In the genomic region with DNA sequence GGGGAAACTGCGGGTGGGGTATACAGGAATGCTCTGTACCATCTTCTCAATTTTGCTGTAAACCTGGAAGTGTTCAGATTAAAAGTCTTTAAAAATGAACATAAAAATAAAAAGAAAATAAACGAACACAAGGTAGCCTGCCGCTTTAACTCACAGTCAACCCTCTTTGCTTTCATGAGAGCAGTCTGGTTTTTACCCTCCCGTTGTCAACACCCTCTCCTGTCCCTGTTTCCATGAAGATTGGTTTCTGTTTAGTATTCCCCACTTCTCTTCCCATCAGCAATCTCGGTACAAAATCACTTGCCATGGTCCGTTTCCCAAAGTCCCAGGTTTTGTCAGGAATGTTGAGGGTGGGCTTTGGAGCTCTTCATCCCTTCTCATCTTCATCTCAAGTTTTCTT, we compare ENCODE assay signal across 43 cellular contexts. TPM values are rescaled to one million over a fixed set of nuclear protein-coding genes. Genes with fewer than 3 reads are reported as not detected.
"Had no signal": no experiment of that assay in that cellular context is flagged by ENCODE, and none has a peak within 500 bp of the region (broad histone marks: within the 10 kb centered on the region; RNA-seq: fewer than 3 reads in every experiment).

No MANE protein-coding gene starts in this region.

- H3K4me3 Mint-ChIP-seq: activated naive CD4-positive, alpha-beta T cell treated with anti-CD3 and anti-CD28 coated beads for 36 hours; activated naive CD4-positive, alpha-beta T cell treated with anti-CD3 and anti-CD28 coated beads, Interleukin-2, amount 10 ng/mL, durations not matched to agents 7 days and 5 days; activated naive CD4-positive, alpha-beta T cell treated with anti-CD3 and anti-CD28 coated beads, Interleukin-2, amount 50 U/mL, for 24 hours; activated naive CD8-positive, alpha-beta T cell; activated naive CD8-positive, alpha-beta T cell treated with anti-CD3 and anti-CD28 coated beads for 36 hours; activated naive CD8-positive, alpha-beta T cell treated with anti-CD3 and anti-CD28 coated beads, Interleukin-2, amount 10 ng/mL, durations not matched to agents 7 days and 5 days; activated naive CD8-positive, alpha-beta T cell treated with anti-CD3 and anti-CD28 coated beads, Interleukin-2, amount 50 U/mL, for 24 hours; activated T-cell treated with anti-CD3 and anti-CD28 coated beads, Interleukin-2, amount 50 U/mL, for 24 hours; activated T-cell treated with anti-CD3 and anti-CD28 coated beads, Interleukin-2, amount 50 U/mL, for 4 hours; activated T-cell treated with anti-CD3 and anti-CD28 coated beads, Interleukin-2, amount 50 U/mL, for 72 hours; activated T-helper 1 cell treated with anti-CD3 and anti-CD28 coated beads, Interleukin-12 subunit alpha, Interleukin-12 subunit beta, Interleukin-2, Interleukin-4 antibody, amounts not matched to agents 30 ng/mL and 10 ng/mL and 1 ng/mL, durations not matched to agents 14 hours and 24 hours and 36 hours; activated T-helper 17 cell treated with anti-CD3 and anti-CD28 coated beads, Interleukin-2, amount 50 U/mL, for 72 hours; brain; central memory CD8-positive, alpha-beta T cell had no signal

- H3K9me3 Mint-ChIP-seq: activated naive CD4-positive, alpha-beta T cell treated with anti-CD3 and anti-CD28 coated beads, Interleukin-2, amount 10 ng/mL, durations not matched to agents 7 days and 5 days; activated naive CD8-positive, alpha-beta T cell treated with anti-CD3 and anti-CD28 coated beads for 36 hours; activated naive CD8-positive, alpha-beta T cell treated with anti-CD3 and anti-CD28 coated beads, Interleukin-2, amount 10 ng/mL, durations not matched to agents 7 days and 5 days; activated T-cell treated with anti-CD3 and anti-CD28 coated beads, Interleukin-2, amount 50 U/mL, for 24 hours; activated T-helper 1 cell treated with anti-CD3 and anti-CD28 coated beads, Interleukin-12 subunit alpha, Interleukin-12 subunit beta, Interleukin-2, Interleukin-4 antibody, amounts not matched to agents 30 ng/mL and 10 ng/mL and 1 ng/mL, durations not matched to agents 14 hours and 24 hours and 36 hours; activated T-helper 17 cell treated with anti-CD3 and anti-CD28 coated beads, Interleukin-2, amount 50 U/mL, for 72 hours; activated T-helper 2 cell treated with anti-CD3 and anti-CD28 coated beads, Interferon-gamma antibody, Interleukin-2, Interleukin-4, amounts not matched to agents 10 μg/mL and 5 μg/mL and 100 μg/mL, durations not matched to agents 14 hours and 24 hours and 36 hours had no signal

- H3K36me3 Mint-ChIP-seq: activated naive CD4-positive, alpha-beta T cell treated with anti-CD3 and anti-CD28 coated beads, Interleukin-2, amount 10 ng/mL, durations not matched to agents 7 days and 5 days; activated naive CD8-positive, alpha-beta T cell; activated naive CD8-positive, alpha-beta T cell treated with anti-CD3 and anti-CD28 coated beads for 36 hours; activated naive CD8-positive, alpha-beta T cell treated with anti-CD3 and anti-CD28 coated beads, Interleukin-2, amount 10 ng/mL, durations not matched to agents 7 days and 5 days; brain had no signal

- DNase-seq: activated effector memory CD4-positive, alpha-beta T cell treated with anti-CD3 and anti-CD28 coated beads, Interleukin-2, amount 50 U/mL, for 16 hours; activated effector memory CD4-positive, alpha-beta T cell treated with Interleukin-2 at 50 U/mL for 16 hours; activated gamma-delta T cell; activated gamma-delta T cell treated with Interleukin-2 at 50 U/mL for 16 hours; activated naive CD4-positive, alpha-beta T cell; activated naive CD4-positive, alpha-beta T cell treated with anti-CD3 and anti-CD28 coated beads for 36 hours; activated naive CD4-positive, alpha-beta T cell treated with anti-CD3 and anti-CD28 coated beads, Interleukin-2, amount 10 ng/mL, durations not matched to agents 7 days and 5 days; activated naive CD4-positive, alpha-beta T cell treated with anti-CD3 and anti-CD28 coated beads, Interleukin-2, amount 50 U/mL, for 16 hours; activated naive CD4-positive, alpha-beta T cell treated with Interleukin-2 at 50 U/mL for 16 hours; activated naive CD8-positive, alpha-beta T cell treated with anti-CD3 and anti-CD28 coated beads for 36 hours; activated naive CD8-positive, alpha-beta T cell treated with anti-CD3 and anti-CD28 coated beads, Interleukin-2, amount 10 ng/mL, durations not matched to agents 7 days and 5 days; activated naive CD8-positive, alpha-beta T cell treated with anti-CD3 and anti-CD28 coated beads, Interleukin-2, amount 50 U/mL, for 24 hours; activated T-cell treated with anti-CD3 and anti-CD28 coated beads for 4 hours; activated T-cell treated with anti-CD3 and anti-CD28 coated beads, Interleukin-2, amount 50 U/mL, for 1 hour; activated T-cell treated with anti-CD3 and anti-CD28 coated beads, Interleukin-2, amount 50 U/mL, for 24 hours; activated T-cell treated with anti-CD3 and anti-CD28 coated beads, Interleukin-2, amount 50 U/mL, for 4 hours; activated T-cell treated with anti-CD3 and anti-CD28 coated beads, Interleukin-2, amount 50 U/mL, for 48 hours; activated T-cell treated with anti-CD3 and anti-CD28 coated beads, Interleukin-2, amount 50 U/mL, for 72 hours; adrenal gland; amniotic stem cell; amygdala; anterior cingulate cortex; aorta; body of pancreas; brain microvascular endothelial cell; caudate nucleus; central memory CD4-positive, alpha-beta T cell; cerebellar nuclear complex had no signal

- H3K4me1 Mint-ChIP-seq: activated naive CD4-positive, alpha-beta T cell treated with anti-CD3 and anti-CD28 coated beads, Interleukin-2, amount 10 ng/mL, durations not matched to agents 7 days and 5 days; activated naive CD4-positive, alpha-beta T cell treated with anti-CD3 and anti-CD28 coated beads, Interleukin-2, amount 50 U/mL, for 24 hours; activated naive CD8-positive, alpha-beta T cell treated with anti-CD3 and anti-CD28 coated beads for 36 hours; activated naive CD8-positive, alpha-beta T cell treated with anti-CD3 and anti-CD28 coated beads, Interleukin-2, amount 10 ng/mL, durations not matched to agents 7 days and 5 days; activated naive CD8-positive, alpha-beta T cell treated with anti-CD3 and anti-CD28 coated beads, Interleukin-2, amount 50 U/mL, for 24 hours; activated T-helper 17 cell treated with anti-CD3 and anti-CD28 coated beads, Interleukin-2, amount 50 U/mL, for 72 hours; brain; central memory CD8-positive, alpha-beta T cell had no signal

- H3K27me3 Mint-ChIP-seq: activated naive CD4-positive, alpha-beta T cell treated with anti-CD3 and anti-CD28 coated beads, Interleukin-2, amount 10 ng/mL, durations not matched to agents 7 days and 5 days; activated naive CD8-positive, alpha-beta T cell treated with anti-CD3 and anti-CD28 coated beads, Interleukin-2, amount 10 ng/mL, durations not matched to agents 7 days and 5 days had no signal

- ATAC-seq: activated naive CD4-positive, alpha-beta T cell treated with anti-CD3 and anti-CD28 coated beads, Interleukin-2, amount 50 U/mL, for 72 hours; activated naive CD8-positive, alpha-beta T cell treated with anti-CD3 and anti-CD28 coated beads, Interleukin-2, amount 50 U/mL, for 24 hours; activated T-cell treated with anti-CD3 and anti-CD28 coated beads, Interleukin-2, amount 50 U/mL, for 4 hours; activated T-cell treated with anti-CD3 and anti-CD28 coated beads, Interleukin-2, amount 50 U/mL, for 72 hours; activated T-helper 17 cell treated with anti-CD3 and anti-CD28 coated beads, Interleukin-2, amount 50 U/mL, for 72 hours; body of pancreas had no signal

- H3K27ac Mint-ChIP-seq: activated naive CD4-positive, alpha-beta T cell treated with anti-CD3 and anti-CD28 coated beads for 36 hours; activated naive CD4-positive, alpha-beta T cell treated with anti-CD3 and anti-CD28 coated beads, Interleukin-2, amount 10 ng/mL, durations not matched to agents 7 days and 5 days; activated naive CD4-positive, alpha-beta T cell treated with anti-CD3 and anti-CD28 coated beads, Interleukin-2, amount 50 U/mL, for 24 hours; activated naive CD4-positive, alpha-beta T cell treated with anti-CD3 and anti-CD28 coated beads, Interleukin-2, amount 50 U/mL, for 72 hours; activated naive CD8-positive, alpha-beta T cell; activated naive CD8-positive, alpha-beta T cell treated with anti-CD3 and anti-CD28 coated beads for 36 hours; activated naive CD8-positive, alpha-beta T cell treated with anti-CD3 and anti-CD28 coated beads, Interleukin-2, amount 10 ng/mL, durations not matched to agents 7 days and 5 days; activated naive CD8-positive, alpha-beta T cell treated with anti-CD3 and anti-CD28 coated beads, Interleukin-2, amount 50 U/mL, for 24 hours; activated T-cell treated with anti-CD3 and anti-CD28 coated beads, Interleukin-2, amount 50 U/mL, for 24 hours; activated T-cell treated with anti-CD3 and anti-CD28 coated beads, Interleukin-2, amount 50 U/mL, for 72 hours; activated T-helper 1 cell treated with anti-CD3 and anti-CD28 coated beads, Interleukin-12 subunit alpha, Interleukin-12 subunit beta, Interleukin-2, Interleukin-4 antibody, amounts not matched to agents 30 ng/mL and 10 ng/mL and 1 ng/mL, durations not matched to agents 14 hours and 24 hours and 36 hours; activated T-helper 17 cell treated with anti-CD3 and anti-CD28 coated beads, Interleukin-2, amount 50 U/mL, for 72 hours; activated T-helper 2 cell treated with anti-CD3 and anti-CD28 coated beads, Interferon-gamma antibody, Interleukin-2, Interleukin-4, amounts not matched to agents 10 μg/mL and 5 μg/mL and 100 μg/mL, durations not matched to agents 14 hours and 24 hours and 36 hours; brain had no signal

RNA-seq across cellular contexts. Expression of a gene that starts 28.8 kb away (rescaled TPM):
- total RNA-seq: activated naive CD4-positive, alpha-beta T cell treated with anti-CD3 and anti-CD28 coated beads for 36 hours; activated naive CD4-positive, alpha-beta T cell treated with anti-CD3 and anti-CD28 coated beads, Interleukin-2, amount 50 U/mL, for 72 hours; activated naive CD8-positive, alpha-beta T cell treated with anti-CD3 and anti-CD28 coated beads for 36 hours; activated naive CD8-positive, alpha-beta T cell treated with anti-CD3 and anti-CD28 coated beads, Interleukin-2, amount 10 ng/mL, durations not matched to agents 7 days and 5 days; activated T-cell treated with anti-CD3 and anti-CD28 coated beads, Interleukin-2, amount 50 U/mL, for 4 hours; activated T-cell treated with anti-CD3 and anti-CD28 coated beads, Interleukin-2, amount 50 U/mL, for 72 hours; activated T-helper 1 cell treated with anti-CD3 and anti-CD28 coated beads, Interleukin-12 subunit alpha, Interleukin-12 subunit beta, Interleukin-2, Interleukin-4 antibody, amounts not matched to agents 30 ng/mL and 10 ng/mL and 1 ng/mL, durations not matched to agents 14 hours and 24 hours and 36 hours; activated T-helper 17 cell treated with anti-CD3 and anti-CD28 coated beads, Interleukin-2, amount 50 U/mL, for 72 hours; activated T-helper 2 cell treated with anti-CD3 and anti-CD28 coated beads, Interferon-gamma antibody, Interleukin-2, Interleukin-4, amounts not matched to agents 10 μg/mL and 5 μg/mL and 100 μg/mL, durations not matched to agents 14 hours and 24 hours and 36 hours; adrenal gland; aorta; ascending aorta; astrocyte; body of pancreas; breast epithelium; bronchial epithelial cell; cardiac muscle cell; cardiac septum; cerebellum had no signal
